5 cellular contexts compared by ENCODE assay signal in genomic region chrX:11399481-11399880, GRCh38.
"Had no signal": no experiment of that assay in that cellular context is flagged by ENCODE, and none has a peak within 500 bp of the region (broad histone marks: within the 10 kb centered on the region; RNA-seq: fewer than 3 reads in every experiment).

No MANE protein-coding gene starts in this region.

- H3K36me3 Mint-ChIP-seq: IgD-negative memory B cell had no signal

- H3K4me1 Mint-ChIP-seq: GM23338, H9, IgD-negative memory B cell had no signal

- DNase-seq: H9, KBM-7 had no signal

- ATAC-seq: GM23338, HepG2 had no signal

- H3K27ac Mint-ChIP-seq: GM23338, H9, IgD-negative memory B cell had no signal

- H3K4me3 ChIP-seq: GM23338 had no signal

- H3K9me3 Mint-ChIP-seq: GM23338, IgD-negative memory B cell had no signal

- H3K4me3 Mint-ChIP-seq: GM23338, H9, IgD-negative memory B cell had no signal
